ENCODE assay signal across 8 cellular contexts in genomic region chr11:33857924-33858323, GRCh38. TPM values are rescaled to one million over a fixed set of nuclear protein-coding genes. Genes with fewer than 3 reads are reported as not detected.
A peak's percentile ranks its signal among the peaks of the same experiment; 100 is the strongest.
DNase-seq lines count a peak whose midpoint lies in the region; ATAC-seq, FAIRE-seq and TF ChIP-seq lines count a peak whose summit lies in the region.

No MANE protein-coding gene starts in this region.

- H3K4me1 Mint-ChIP-seq in MCF 10A (ENCODE audit: insufficient read depth, unreplicated experiment) = no peaks in the 10 kb centered on the region

- DNase-seq in NCI-H2107 (lab: John Stamatoyannopoulos, UW) (peak; percentile 61), MCF 10A (ENCODE audit: unreplicated experiment) (peak; percentile 80), keratinocyte (ENCODE audit: low read depth, low spot score) (peak; percentile 26)
- DNase-seq in stimulated activated CD4-positive, alpha-beta T cell treated with anti-CD3 and anti-CD28 coated beads, Interleukin-1b, Interleukin-23, amount 100 ng/mL, for 4 hours (ENCODE audit: low read depth in 2 of 2) = peak; percentile 74 to 75

- CTCF ChIA-PET in MCF 10A (lab: Yijun Ruan, JAX) = interaction anchor here (0.6 to 4.4 kb wide), 45 partner anchors 9 to 629 kb away, joined by 3 to 119 read pairs (median 5); partner anchors contain the start of gene LMO2

- peak; percentile 39 for FAIRE-seq in keratinocyte (lab: Jason Lieb, UNC)

- H3K4me3 ChIP-seq in DOHH2 (ENCODE audit: low read length) = no peak overlapping the region
- H3K4me3 ChIP-seq in keratinocyte (ENCODE audit: control insufficient read depth in 2 of 3, extremely low read depth in 1 of 3, insufficient read depth in 2 of 3, low read depth in 1 of 3, low read length in 3 of 3) = no peak overlapping the region

- H3K27ac ChIP-seq in DOHH2 (ENCODE audit: low read depth, low read length) (no peak overlapping the region), VCaP (no peak overlapping the region), keratinocyte (ENCODE audit: control insufficient read depth, insufficient read depth, low read length) (no peak overlapping the region)

- TF ChIP-seq CTCF in DOHH2 (IDR thresholded peaks at IDR 0.05; ENCODE audit: low read depth, low read length, poor library complexity, severe bottlenecking) (peak; percentile 97), VCaP (conservative IDR thresholded peaks at IDR 0.05) (peak; percentile 94), MCF 10A (IDR thresholded peaks at IDR 0.05; ENCODE audit: unreplicated experiment) (peak; percentile 91), keratinocyte (optimal IDR thresholded peaks at IDR 0.05 in 1 of 3, IDR thresholded peaks at IDR 0.05 in 1 of 3, conservative IDR thresholded peaks at IDR 0.05 in 1 of 3; ENCODE audit: extremely low read depth in 1 of 3, insufficient read depth in 2 of 3, low read length in 3 of 3) (peak; percentile 90 to 96 (median 91))

- H3K79me2 ChIP-seq in DOHH2 (ENCODE audit: control insufficient read depth, low read length) (no peaks in the 10 kb centered on the region), keratinocyte (ENCODE audit: control insufficient read depth, insufficient read depth, low read length) (no peaks in the 10 kb centered on the region)

- ATAC-seq in HG02678 (IDR thresholded peaks at IDR 0.05; ENCODE audit: unreplicated experiment) (peak; percentile 75), GM19397 (IDR thresholded peaks at IDR 0.05; ENCODE audit: unreplicated experiment) (no peak)

- no peaks in the 10 kb centered on the region for H3K9me2 ChIP-seq in DOHH2 (replicated peaks; ENCODE audit: control insufficient read depth, low read length)

- H3K9me3 ChIP-seq in DOHH2 (ENCODE audit: control insufficient read depth, insufficient read depth, low read length) (no peaks in the 10 kb centered on the region), keratinocyte (ENCODE audit: control insufficient read depth, low read depth, low read length) (no peaks in the 10 kb centered on the region)

- no peak overlapping the region for H3K4me3 Mint-ChIP-seq in MCF 10A (ENCODE audit: unreplicated experiment)

- H3K4me1 ChIP-seq in DOHH2 (ENCODE audit: control insufficient read depth, low read length) (peaks cover 3% of the 10 kb centered on the region), keratinocyte (ENCODE audit: control insufficient read depth, extremely low read depth, insufficient read depth, low read length) (no peaks in the 10 kb centered on the region)

- dilution Hi-C loops in keratinocyte (cut with MboI; ENCODE audit: extremely low pct_ligation_motif_present, low sequenced_read_pairs) = no loop called here

- BruUV-seq in MCF 10A (replicated peaks; lab: Mats Ljungman, UMichigan) = no TSS peak

- H3K9me1 ChIP-seq in keratinocyte (ENCODE audit: control insufficient read depth, extremely low read depth, insufficient read depth, low read length) = no peaks in the 10 kb centered on the region

- peaks cover 7% of the 10 kb centered on the region for H3F3A ChIP-seq in DOHH2 (ENCODE audit: control insufficient read depth, insufficient read depth)

- H3K27me3 ChIP-seq in DOHH2 (ENCODE audit: control insufficient read depth, low read length) (no peaks in the 10 kb centered on the region), keratinocyte (ENCODE audit: control insufficient read depth, extremely low read depth, insufficient read depth, low read length) (peaks cover 16% of the 10 kb centered on the region)

- H4K20me1 ChIP-seq in DOHH2 (ENCODE audit: control insufficient read depth, insufficient read depth, low read depth, low read length) = peaks cover 7% of the 10 kb centered on the region; the same call in 1 of the 2 replicates
- no peaks in the 10 kb centered on the region for H4K20me1 ChIP-seq in keratinocyte (ENCODE audit: control insufficient read depth, extremely low read depth, insufficient read depth, low read length)

- no peaks in the 10 kb centered on the region for H3K9me3 Mint-ChIP-seq in MCF 10A (ENCODE audit: unreplicated experiment)

- intact Hi-C loops in MCF 10A (cut with micrococcal nuclease) = loop anchor here (1.0 kb wide), 3 partner anchors 113 to 501 kb away; no protein-coding TSS in a partner anchor

- POLR2A ChIA-PET in MCF 10A (lab: Yijun Ruan, JAX) = interaction anchor here (0.7 to 1.5 kb wide), 4 partner anchors 55 to 660 kb away, joined by 3 to 4 read pairs (median 4); no protein-coding TSS in a partner anchor

- H3K36me3 Mint-ChIP-seq in MCF 10A (ENCODE audit: insufficient read depth, unreplicated experiment) = no peaks in the 10 kb centered on the region

- H3K4me2 ChIP-seq in DOHH2 (ENCODE audit: low read length) = no peak overlapping the region
- no peak overlapping the region for H3K4me2 ChIP-seq in keratinocyte (ENCODE audit: control insufficient read depth, extremely low read depth, insufficient read depth, low read depth, low read length)

- H3K9ac ChIP-seq in keratinocyte (ENCODE audit: control insufficient read depth, extremely low read depth, insufficient read depth, low read length) = no peak overlapping the region

- H2AFZ ChIP-seq in keratinocyte (ENCODE audit: control insufficient read depth, low read length) = no peak overlapping the region

- peaks cover 51% of the 10 kb centered on the region for H3K36me3 ChIP-seq in DOHH2 (ENCODE audit: control insufficient read depth, low read length)
- no peaks in the 10 kb centered on the region for H3K36me3 ChIP-seq in keratinocyte (ENCODE audit: control insufficient read depth in 2 of 2, extremely low read depth in 1 of 2, insufficient read depth in 2 of 2, low read length in 2 of 2)

- H3K27me3 Mint-ChIP-seq in MCF 10A (ENCODE audit: insufficient read depth, unreplicated experiment) = peaks cover 33% of the 10 kb centered on the region

- H3K27ac Mint-ChIP-seq in MCF 10A (ENCODE audit: low read depth, unreplicated experiment) = no peak overlapping the region

RNA-seq across cellular contexts. Expression of gene LMO2, which starts 34.0 kb away (rescaled TPM):
- total RNA-seq in MCF 10A (2022) = 0.66 and 0.89 TPM in 2 replicates
- polyA plus RNA-seq in keratinocyte = 0.53 to 1.1 TPM (median 0.57 TPM) in 3 replicates
- polyA plus RNA-seq in keratinocyte (2011; ENCODE audit: low read depth) = 0.77 TPM
- 0.71 and 0.81 TPM in 2 replicates for polyA plus RNA-seq in keratinocyte (2011; cell fraction: cytosol; rRNA removed)
- 0.24 and 0.47 TPM in 2 replicates for polyA plus RNA-seq in keratinocyte (2011; cell fraction: nucleus; rRNA removed)
- polyA plus RNA-seq in keratinocyte (2012; ENCODE audit: low replicate concordance) = 0.28 and 0.54 TPM in 2 replicates
- not detected in 3 replicates for polyA minus RNA-seq in keratinocyte
- not detected for polyA minus RNA-seq in keratinocyte (2011; cell fraction: cytosol; rRNA and poly(A)+ RNA removed)
- polyA minus RNA-seq in keratinocyte (2011; cell fraction: nucleus; rRNA and poly(A)+ RNA removed) = 0.54 TPM in 1 of 2 replicates, not detected in the other

Comparison
In these comparisons a context has a peak if more than half of its experiments do, and no peak if none do; other contexts are left out.
1. DNase-seq: peak in every context shown above with its lines; median percentile 80 in MCF 10A; 74 in stimulated activated CD4-positive, alpha-beta T cell treated with anti-CD3 and anti-CD28 coated beads, Interleukin-1b, Interleukin-23, amount 100 ng/mL, for 4 hours; 61 in NCI-H2107; 26 in keratinocyte.